18 cellular contexts compared by ENCODE assay signal in genomic region chr22:28351585-28351984, GRCh38.
"Had no signal": no experiment of that assay in that cellular context is flagged by ENCODE, and none has a peak within 500 bp of the region (broad histone marks: within the 10 kb centered on the region; RNA-seq: fewer than 3 reads in every experiment).

No MANE protein-coding gene starts in this region.

- H3K27ac ChIP-seq: ascending aorta, esophagus squamous epithelium, prostate gland, transverse colon had no signal

- H3K27me3 ChIP-seq: ascending aorta, esophagus squamous epithelium, transverse colon had no signal

- H3K4me3 ChIP-seq: ascending aorta, esophagus squamous epithelium, mucosa of descending colon, prostate gland, transverse colon had no signal

- H3K36me3 ChIP-seq: ascending aorta, esophagus squamous epithelium, prostate gland, transverse colon, WERI-Rb-1 had no signal

- DNase-seq: activated CD4-positive, alpha-beta memory T cell treated with anti-CD3 and anti-CD28 coated beads, Interleukin-2, amount 10 ng/mL, durations not matched to agents 7 days and 5 days; activated CD4-positive, alpha-beta T cell treated with anti-CD3 and anti-CD28 coated beads for 36 hours; activated gamma-delta T cell treated with Interleukin-2 at 50 U/mL for 16 hours; activated T-cell treated with anti-CD3 and anti-CD28 coated beads, Interleukin-2, amount 50 U/mL, for 72 hours; esophagus squamous epithelium; foreskin fibroblast; head of caudate nucleus; left colon; mucosa of descending colon; naive thymus-derived CD8-positive, alpha-beta T cell; nucleus accumbens; stimulated activated CD4-positive, alpha-beta T cell treated with anti-CD3 and anti-CD28 coated beads, Interleukin-12 subunit alpha, Interleukin-12 subunit beta, amount 100 ng/mL, for 4 hours; stimulated activated naive CD4-positive, alpha-beta T cell; substantia nigra; transverse colon; WERI-Rb-1 had no signal

- H3K4me1 ChIP-seq: ascending aorta, prostate gland, transverse colon had no signal

- ATAC-seq: activated CD4-positive, alpha-beta T cell treated with anti-CD3 and anti-CD28 coated beads for 36 hours; activated T-cell treated with anti-CD3 and anti-CD28 coated beads, Interleukin-2, amount 50 U/mL, for 72 hours; left colon; mucosa of descending colon; naive thymus-derived CD8-positive, alpha-beta T cell had no signal

- H3K9me3 ChIP-seq: ascending aorta, esophagus squamous epithelium, mucosa of descending colon, prostate gland, transverse colon had no signal
